ENCODE assay signal across 15 cellular contexts in the genomic region with DNA sequence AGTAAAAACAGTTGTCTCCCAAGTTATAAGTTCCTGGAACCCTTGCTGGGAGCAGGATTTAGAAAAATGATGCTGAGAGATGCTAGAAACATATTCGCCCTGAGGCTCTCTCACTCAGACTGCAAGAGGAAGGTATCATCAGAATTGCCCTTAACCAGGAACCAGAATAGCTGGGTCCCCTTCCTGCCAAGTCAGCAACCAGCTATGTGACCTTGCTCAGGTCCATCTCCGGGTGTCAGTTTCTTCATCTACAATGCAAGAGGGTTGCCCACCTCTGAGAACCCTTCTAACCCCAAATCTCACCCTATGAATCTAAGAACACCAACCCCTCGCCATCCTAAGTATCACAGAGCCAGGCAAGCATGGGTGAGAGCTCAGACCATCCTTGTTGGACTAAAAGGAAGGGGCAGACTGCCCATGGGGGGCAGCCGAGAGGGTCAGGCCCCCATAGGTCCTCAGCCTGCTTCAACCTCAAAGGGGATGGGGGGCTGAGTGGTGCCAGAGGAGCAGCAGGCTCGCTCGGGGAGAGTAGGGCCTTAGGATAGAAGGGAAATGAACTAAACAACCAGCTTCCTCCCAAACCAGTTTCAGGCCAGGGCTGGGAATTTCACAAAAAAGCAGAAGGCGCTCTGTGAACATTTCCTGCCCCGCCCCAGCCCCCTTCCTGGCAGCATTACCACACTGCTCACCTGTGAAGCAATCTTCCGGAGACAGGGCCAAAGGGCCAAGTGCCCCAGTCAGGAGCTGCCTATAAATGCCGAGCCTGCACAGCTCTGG. TPM values are rescaled to one million over a fixed set of nuclear protein-coding genes. Genes with fewer than 3 reads are reported as not detected.
DNase-seq lines count a peak whose midpoint lies in the region; ATAC-seq and TF ChIP-seq lines count a peak whose summit lies in the region.
"Had no signal": no experiment of that assay in that cellular context is flagged by ENCODE, and none has a peak within 500 bp of the region (broad histone marks: within the 10 kb centered on the region; RNA-seq: fewer than 3 reads in every experiment).

No MANE protein-coding gene starts in this region.

- H3K4me1 Mint-ChIP-seq in T-helper 17 cell (peaks cover 30% of the 10 kb centered on the region), progenitor cell of endocrine pancreas (ENCODE audit: low read depth) (no peaks in the 10 kb centered on the region), chondrocyte (ENCODE audit: low read depth) (no peaks in the 10 kb centered on the region)
- H3K4me1 Mint-ChIP-seq: nephron had no signal

- no peaks in the 10 kb centered on the region for H3K9me3 ChIP-seq in T-helper 17 cell (ENCODE audit: control insufficient read depth, low read length, poor library complexity, severe bottlenecking)

- TF ChIP-seq CTCF in progenitor cell of endocrine pancreas (IDR thresholded peaks at IDR 0.05; ENCODE audit: unreplicated experiment) (no peak), chondrocyte (IDR thresholded peaks at IDR 0.05) (no peak)

- ATAC-seq in T-helper 17 cell: peak; percentile 40
- ATAC-seq in left ventricle myocardium superior: peak; percentile 73
- ATAC-seq in GM21526 (IDR thresholded peaks at IDR 0.05; ENCODE audit: low FRiP score, unreplicated experiment): no peak
- no peak for ATAC-seq in GM18909 (IDR thresholded peaks at IDR 0.05; ENCODE audit: poor library complexity, unreplicated experiment)

- H3K27ac ChIP-seq in skin epidermis: peak overlapping the region in 18 of 21 experiments; percentile 13 to 91 (median 71)
- H3K27ac ChIP-seq: hepatocyte had no signal

- H3K36me3 Mint-ChIP-seq in T-helper 17 cell (ENCODE audit: low read depth) (peaks cover 6% of the 10 kb centered on the region), progenitor cell of endocrine pancreas (ENCODE audit: insufficient read depth) (no peaks in the 10 kb centered on the region), chondrocyte (ENCODE audit: low read depth) (no peaks in the 10 kb centered on the region)

- DNase-seq in HuH-7 (ENCODE audit: low spot score) (peak; percentile 24), T-helper 17 cell (no peak), left ventricle myocardium superior (peak; percentile 74), progenitor cell of endocrine pancreas (ENCODE audit: low spot score, unreplicated experiment) (no peak), chondrocyte (ENCODE audit: low spot score) (no peak)
- DNase-seq: NCI-H2171 had no signal

- H3K27me3 Mint-ChIP-seq in T-helper 17 cell: peaks cover 20% of the 10 kb centered on the region
- peaks cover 8% of the 10 kb centered on the region for H3K27me3 Mint-ChIP-seq in progenitor cell of endocrine pancreas
- H3K27me3 Mint-ChIP-seq in chondrocyte (ENCODE audit: low read depth): peaks cover 34% of the 10 kb centered on the region

- H3K4me3 ChIP-seq in skin epidermis: peak overlapping the region in 6 of 7 experiments; percentile 23 to 38 (median 29)
- H3K4me3 ChIP-seq: hepatocyte had no signal

- H3K27ac Mint-ChIP-seq in T-helper 17 cell (peak overlapping the region; percentile 82), progenitor cell of endocrine pancreas (no peak overlapping the region), chondrocyte (ENCODE audit: unreplicated experiment) (no peak overlapping the region)
- H3K27ac Mint-ChIP-seq: nephron had no signal

- H3K4me3 Mint-ChIP-seq in T-helper 17 cell: peak overlapping the region; percentile 83
- no peak overlapping the region for H3K4me3 Mint-ChIP-seq in progenitor cell of endocrine pancreas (ENCODE audit: low read depth)
- no peak overlapping the region for H3K4me3 Mint-ChIP-seq in chondrocyte (ENCODE audit: unreplicated experiment)
- H3K4me3 Mint-ChIP-seq: activated T-helper 1 cell treated with anti-CD3 and anti-CD28 coated beads, Interleukin-12 subunit alpha, Interleukin-12 subunit beta, Interleukin-2, Interleukin-4 antibody, amounts not matched to agents 30 ng/mL and 10 ng/mL and 1 ng/mL, durations not matched to agents 14 hours and 24 hours and 36 hours; nephron had no signal

- intact Hi-C loops in left ventricle myocardium superior (cut with micrococcal nuclease): no loop called here

- H3K9me3 Mint-ChIP-seq in progenitor cell of endocrine pancreas (ENCODE audit: low read depth) (no peaks in the 10 kb centered on the region), chondrocyte (ENCODE audit: low read depth) (no peaks in the 10 kb centered on the region)
- H3K9me3 Mint-ChIP-seq: activated T-helper 1 cell treated with anti-CD3 and anti-CD28 coated beads, Interleukin-12 subunit alpha, Interleukin-12 subunit beta, Interleukin-2, Interleukin-4 antibody, amounts not matched to agents 30 ng/mL and 10 ng/mL and 1 ng/mL, durations not matched to agents 14 hours and 24 hours and 36 hours; nephron had no signal

RNA-seq across cellular contexts. Expression of gene S100A9, which starts 0.4 kb away (rescaled TPM):
- total RNA-seq in T-helper 17 cell: 100 to 1,000 TPM in 1 of 2 donors, 10 to 100 TPM in 1; 11.9 to 138 TPM
- total RNA-seq in left ventricle myocardium superior: 87.0 TPM
- 0.91 and 0.95 TPM in 2 replicates for total RNA-seq in progenitor cell of endocrine pancreas
- not detected in 3 replicates for total RNA-seq in chondrocyte
- total RNA-seq: activated T-helper 1 cell treated with anti-CD3 and anti-CD28 coated beads, Interleukin-12 subunit alpha, Interleukin-12 subunit beta, Interleukin-2, Interleukin-4 antibody, amounts not matched to agents 30 ng/mL and 10 ng/mL and 1 ng/mL, durations not matched to agents 14 hours and 24 hours and 36 hours; Daoy; T-helper 2 cell treated with Interferon-gamma antibody and Interleukin-4, amounts not matched to agents 100 ng/mL and 5 ng/mL, for 36 hours had no signal

RNA-seq across cellular contexts. Expression of gene PGLYRP4, which starts 8.6 kb away (rescaled TPM):
- not detected for total RNA-seq in T-helper 17 cell
- total RNA-seq in left ventricle myocardium superior: not detected
- not detected in 2 replicates for total RNA-seq in progenitor cell of endocrine pancreas
- not detected in 3 replicates for total RNA-seq in chondrocyte
- total RNA-seq: activated T-helper 1 cell treated with anti-CD3 and anti-CD28 coated beads, Interleukin-12 subunit alpha, Interleukin-12 subunit beta, Interleukin-2, Interleukin-4 antibody, amounts not matched to agents 30 ng/mL and 10 ng/mL and 1 ng/mL, durations not matched to agents 14 hours and 24 hours and 36 hours; Daoy; hepatocyte; HT-29; T-helper 2 cell treated with Interferon-gamma antibody and Interleukin-4, amounts not matched to agents 100 ng/mL and 5 ng/mL, for 36 hours had no signal

RNA-seq across cellular contexts. Expression of gene S100A12, which starts 18.2 kb away (rescaled TPM):
- total RNA-seq in T-helper 17 cell (1 to 10 TPM; 2.0 to 9.1 TPM), left ventricle myocardium superior (3.5 TPM), progenitor cell of endocrine pancreas (not detected in 2 replicates), chondrocyte (not detected in 3 replicates)
- total RNA-seq: activated T-helper 1 cell treated with anti-CD3 and anti-CD28 coated beads, Interleukin-12 subunit alpha, Interleukin-12 subunit beta, Interleukin-2, Interleukin-4 antibody, amounts not matched to agents 30 ng/mL and 10 ng/mL and 1 ng/mL, durations not matched to agents 14 hours and 24 hours and 36 hours; Daoy; hepatocyte; HT-29; T-helper 2 cell treated with Interferon-gamma antibody and Interleukin-4, amounts not matched to agents 100 ng/mL and 5 ng/mL, for 36 hours had no signal

RNA-seq across cellular contexts. Expression of gene S100A8, which starts 33.6 kb away (rescaled TPM):
- total RNA-seq in T-helper 17 cell (100 to 1,000 TPM in 1 of 2 donors, 1 to 10 TPM in 1; 4.6 to 110 TPM), left ventricle myocardium superior (40.7 TPM), progenitor cell of endocrine pancreas (not detected in 2 replicates), chondrocyte (not detected in 3 replicates)
- total RNA-seq: activated T-helper 1 cell treated with anti-CD3 and anti-CD28 coated beads, Interleukin-12 subunit alpha, Interleukin-12 subunit beta, Interleukin-2, Interleukin-4 antibody, amounts not matched to agents 30 ng/mL and 10 ng/mL and 1 ng/mL, durations not matched to agents 14 hours and 24 hours and 36 hours; Daoy; HT-29; T-helper 2 cell treated with Interferon-gamma antibody and Interleukin-4, amounts not matched to agents 100 ng/mL and 5 ng/mL, for 36 hours had no signal

RNA-seq across cellular contexts. Expression of gene PGLYRP3, which starts 44.5 kb away (rescaled TPM):
- not detected for total RNA-seq in T-helper 17 cell
- total RNA-seq in left ventricle myocardium superior: not detected
- total RNA-seq in progenitor cell of endocrine pancreas: not detected in 2 replicates
- not detected in 3 replicates for total RNA-seq in chondrocyte
- total RNA-seq: activated T-helper 1 cell treated with anti-CD3 and anti-CD28 coated beads, Interleukin-12 subunit alpha, Interleukin-12 subunit beta, Interleukin-2, Interleukin-4 antibody, amounts not matched to agents 30 ng/mL and 10 ng/mL and 1 ng/mL, durations not matched to agents 14 hours and 24 hours and 36 hours; Daoy; hepatocyte; HT-29; T-helper 2 cell treated with Interferon-gamma antibody and Interleukin-4, amounts not matched to agents 100 ng/mL and 5 ng/mL, for 36 hours had no signal

Comparison
In these comparisons a context has a peak if more than half of its experiments do, and no peak if none do; other contexts are left out.
1. DNase-seq: peak in HuH-7 (single experiment) and left ventricle myocardium superior (single experiment); none in T-helper 17 cell (0 of 3), progenitor cell of endocrine pancreas (single experiment) and chondrocyte (single experiment).
2. ATAC-seq: peak in T-helper 17 cell (single experiment) and left ventricle myocardium superior (single experiment); none in GM21526 (single experiment) and GM18909 (single experiment).